8 cellular contexts compared by ENCODE assay signal in genomic region chr3:43995929-43996378, GRCh38.
A peak's percentile ranks its signal among the peaks of the same experiment; 100 is the strongest.
DNase-seq lines count a peak whose midpoint lies in the region; ATAC-seq and TF ChIP-seq lines count a peak whose summit lies in the region.

No MANE protein-coding gene starts in this region.

- H3K4me3 ChIP-seq in BJ (ENCODE audit: low read depth, low read length) (peak overlapping the region; percentile 49), adipocyte (ENCODE audit: low read length) (peak overlapping the region; percentile 94), muscle layer of duodenum (ENCODE audit: low read depth in 1 of 2, low read length in 2 of 2) (peak overlapping the region; percentile 44 to 51)

- DNase-seq in BJ (ENCODE audit: low read depth) (no peak), HK-2 (ENCODE audit: unreplicated experiment) (peak; percentile 46), adipocyte (ENCODE audit: low read depth) (no peak), C1 segment of cervical spinal cord (lab: John Stamatoyannopoulos, UW) (no peak), NCI-H1930 (lab: John Stamatoyannopoulos, UW) (no peak), KG1 (lab: John Stamatoyannopoulos, UW) (no peak)

- no peak for TF ChIP-seq CTCF in BJ (IDR thresholded peaks at IDR 0.05; ENCODE audit: insufficient read depth, low read depth, low read length)

- H3K9me3 ChIP-seq in adipocyte (ENCODE audit: control insufficient read depth, low read length), result peaks cover 21% of the 10 kb centered on the region
- H3K9me3 ChIP-seq in muscle layer of duodenum (ENCODE audit: control insufficient read depth in 1 of 2, low read length in 2 of 2), result peaks cover 3 to 11% of the 10 kb centered on the region in 2 donors

- H3K36me3 ChIP-seq in BJ (ENCODE audit: control insufficient read depth, insufficient read depth, low read length) (no peaks in the 10 kb centered on the region), adipocyte (ENCODE audit: control insufficient read depth, insufficient read depth, low read length, severe bottlenecking) (no peaks in the 10 kb centered on the region), muscle layer of duodenum (ENCODE audit: control insufficient read depth in 1 of 2, insufficient read depth in 2 of 2, low read length in 2 of 2) (no peaks in the 10 kb centered on the region)

- POLR2A ChIA-PET in BJ (lab: Charles Lee), result no interaction called here

- H3K27me3 ChIP-seq in BJ (ENCODE audit: control insufficient read depth, insufficient read depth, low read length), result peaks cover 1% of the 10 kb centered on the region; the same call in 1 of the 2 replicates
- H3K27me3 ChIP-seq in adipocyte (replicated peaks; ENCODE audit: control insufficient read depth, insufficient read depth, low read length), result no peaks in the 10 kb centered on the region
- H3K27me3 ChIP-seq in muscle layer of duodenum (ENCODE audit: low read depth, low read length), result peaks cover 63% of the 10 kb centered on the region

- H3K9ac ChIP-seq in adipocyte (ENCODE audit: low read length), result peak overlapping the region; percentile 92

- H3K4me1 ChIP-seq in adipocyte (ENCODE audit: control insufficient read depth, insufficient read depth, low read length) (peaks cover 56% of the 10 kb centered on the region), muscle layer of duodenum (ENCODE audit: control insufficient read depth in 1 of 2, insufficient read depth in 2 of 2, low read length in 2 of 2) (peaks cover 9 to 52% of the 10 kb centered on the region in 2 donors)

- H3K27ac ChIP-seq in muscle layer of duodenum (ENCODE audit: low read length), result no peak overlapping the region

- ATAC-seq in GM21529 (IDR thresholded peaks at IDR 0.05; ENCODE audit: unreplicated experiment), result no peak

- CTCF ChIA-PET in BJ (lab: Yijun Ruan, JAX), result interaction anchor here (0.6 to 2.5 kb wide), 11 partner anchors 13 to 227 kb away, joined by 3 to 16 read pairs (median 5); no protein-coding TSS in a partner anchor
